ENCODE assay signal across 23 cellular contexts in genomic region chr15:36784717-36785116, GRCh38.
"Had no signal": no experiment of that assay in that cellular context is flagged by ENCODE, and none has a peak within 500 bp of the region (broad histone marks: within the 10 kb centered on the region; RNA-seq: fewer than 3 reads in every experiment).

No MANE protein-coding gene starts in this region.

- H3K4me1 ChIP-seq: Peyer's patch, SJCRH30 had no signal

- H3K9me3 ChIP-seq: Peyer's patch, SJCRH30, SK-N-SH had no signal

- H3K27me3 ChIP-seq: brain microvascular endothelial cell, Peyer's patch, SJCRH30 had no signal

- H3K36me3 ChIP-seq: brain microvascular endothelial cell, Peyer's patch, SJCRH30, WERI-Rb-1 had no signal

- H3K9ac ChIP-seq: SK-N-SH had no signal

- H3K27ac ChIP-seq: brain microvascular endothelial cell, Peyer's patch, RWPE1, SJCRH30, WERI-Rb-1 had no signal

- H3K4me2 ChIP-seq: SK-N-SH had no signal

- ATAC-seq: activated CD8-positive, alpha-beta T cell treated with anti-CD3 and anti-CD28 coated beads for 36 hours; activated T-cell treated with anti-CD3 and anti-CD28 coated beads, Interleukin-2, amount 50 U/mL, for 72 hours had no signal

- H3K4me3 ChIP-seq: Peyer's patch, SJCRH30 had no signal

- H3K9me2 ChIP-seq: SK-N-SH had no signal

- DNase-seq: activated CD4-positive, alpha-beta T cell treated with anti-CD3 and anti-CD28 coated beads for 4 hours; activated CD8-positive, alpha-beta memory T cell treated with anti-CD3 and anti-CD28 coated beads, Interleukin-2, amount 50 U/mL, for 4 hours; activated CD8-positive, alpha-beta T cell treated with anti-CD3 and anti-CD28 coated beads for 36 hours; activated gamma-delta T cell treated with Interleukin-2 at 50 U/mL for 16 hours; activated naive CD4-positive, alpha-beta T cell treated with anti-CD3 and anti-CD28 coated beads, Interleukin-2, amount 10 ng/mL, durations not matched to agents 7 days and 5 days; activated naive CD8-positive, alpha-beta T cell treated with anti-CD3 and anti-CD28 coated beads for 36 hours; activated T-cell treated with anti-CD3 and anti-CD28 coated beads, Interleukin-2, amount 50 U/mL, for 72 hours; brain microvascular endothelial cell; caudate nucleus; KG1; NCI-H1092; NCI-H1694 treated with DMSO at 0.1 percent for 48 hours; NCI-H2029 treated with DMSO at 0.1 percent for 48 hours; NCI-H345; NCI-H510A; NCI-H526 treated with DMSO at 0.1 percent for 48 hours; Peyer's patch; Right ventricle myocardium superior; SJCRH30; SK-N-SH; T-helper 1 cell; WERI-Rb-1 had no signal
